ENCODE assay signal across 8 cellular contexts in genomic region chrX:123803331-123803983, GRCh38. TPM values are rescaled to one million over a fixed set of nuclear protein-coding genes. Genes with fewer than 3 reads are reported as not detected.
DNase-seq lines count a peak whose midpoint lies in the region; ATAC-seq and TF ChIP-seq lines count a peak whose summit lies in the region.

No MANE protein-coding gene starts in this region.

- H3K27me3 Mint-ChIP-seq in activated naive CD8-positive, alpha-beta T cell: no peaks in the 10 kb centered on the region

- H3K36me3 ChIP-seq in BJ (ENCODE audit: control insufficient read depth, insufficient read depth, low read length): no peaks in the 10 kb centered on the region

- TF ChIP-seq CTCF in BJ (IDR thresholded peaks at IDR 0.05; ENCODE audit: insufficient read depth, low read depth, low read length): no peak

- DNase-seq in BJ (ENCODE audit: low read depth) (peak; percentile 53), NCI-H748 (lab: John Stamatoyannopoulos, UW; ENCODE audit: unreplicated experiment) (peak; percentile 98), islet precursor cell (peak; percentile 86)

- H3K27me3 ChIP-seq in BJ (ENCODE audit: control insufficient read depth, insufficient read depth, low read length): no peaks in the 10 kb centered on the region

- no peaks in the 10 kb centered on the region for H3K9me3 Mint-ChIP-seq in activated naive CD8-positive, alpha-beta T cell (ENCODE audit: low read depth)

- H3K4me3 Mint-ChIP-seq in activated naive CD8-positive, alpha-beta T cell: no peak overlapping the region

- no peaks in the 10 kb centered on the region for H3K36me3 Mint-ChIP-seq in activated naive CD8-positive, alpha-beta T cell

- no peak overlapping the region for H3K4me3 ChIP-seq in BJ (ENCODE audit: low read depth, low read length)

- ATAC-seq in GM18502 (IDR thresholded peaks at IDR 0.05; ENCODE audit: poor library complexity, unreplicated experiment): peak; percentile 69
- peak; percentile 79 for ATAC-seq in HG03354 (IDR thresholded peaks at IDR 0.05; ENCODE audit: poor library complexity, severe bottlenecking, unreplicated experiment)
- ATAC-seq in GM19455 (IDR thresholded peaks at IDR 0.05; ENCODE audit: unreplicated experiment): no peak
- ATAC-seq in HG02571 (IDR thresholded peaks at IDR 0.05; ENCODE audit: unreplicated experiment): no peak

- peak overlapping the region; percentile 89 for H3K27ac Mint-ChIP-seq in activated naive CD8-positive, alpha-beta T cell

- CTCF ChIA-PET in BJ (lab: Yijun Ruan, JAX): interaction anchor here (0.7 kb wide), 1 partner anchor 26 kb away, joined by 3 read pairs; no protein-coding TSS in a partner anchor

- POLR2A ChIA-PET in BJ (lab: Charles Lee): no interaction called here

- peaks cover 9% of the 10 kb centered on the region for H3K4me1 Mint-ChIP-seq in activated naive CD8-positive, alpha-beta T cell (ENCODE audit: low read depth)

RNA-seq across cellular contexts. Expression of gene XIAP, which starts 56.4 kb away (rescaled TPM):
- polyA plus RNA-seq in BJ (2011; rRNA removed): 12.5 and 18.6 TPM in 2 replicates
- 7.7 and 11.1 TPM in 2 replicates for polyA minus RNA-seq in BJ (2011; rRNA and poly(A)+ RNA removed)

Comparison
In these comparisons a context has a peak if more than half of its experiments do, and no peak if none do; other contexts are left out.
1. ATAC-seq: peak in GM18502 (single experiment) and HG03354 (single experiment); none in GM19455 (single experiment) and HG02571 (single experiment).
2. Peak in every context shown above with its lines, with median percentiles within 50 percentile points of each other: DNase-seq.